Comparison of ENCODE assay signal across 13 cellular contexts in the genomic region with DNA sequence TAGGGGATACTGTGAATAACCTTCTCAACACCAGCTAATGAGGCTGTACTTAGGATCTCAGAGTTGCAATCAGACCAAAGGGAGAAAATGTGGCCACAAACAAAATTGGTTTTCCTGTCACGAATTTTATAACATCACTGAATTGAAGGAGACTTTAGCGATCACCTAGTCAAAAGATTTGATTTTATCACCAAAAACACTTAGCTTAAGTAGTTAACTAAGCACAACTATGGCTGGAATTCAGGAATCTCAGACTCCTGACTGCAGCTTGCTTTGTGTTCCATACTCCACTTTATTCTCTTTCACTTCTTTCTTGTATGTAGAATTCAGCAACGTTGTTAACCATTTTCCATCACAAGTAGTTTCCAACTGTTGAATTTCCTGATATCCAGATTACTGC.
"Had no signal": no experiment of that assay in that cellular context is flagged by ENCODE, and none has a peak within 500 bp of the region (broad histone marks: within the 10 kb centered on the region; RNA-seq: fewer than 3 reads in every experiment).

No MANE protein-coding gene starts in this region.

- H3K27me3 ChIP-seq: stomach had no signal

- H3K9me3 Mint-ChIP-seq: activated naive CD4-positive, alpha-beta T cell treated with anti-CD3 and anti-CD28 coated beads for 36 hours; activated T-helper 17 cell treated with anti-CD3 and anti-CD28 coated beads, Interleukin-2, amount 50 U/mL, for 72 hours had no signal

- ATAC-seq: activated T-helper 17 cell treated with anti-CD3 and anti-CD28 coated beads, Interleukin-2, amount 50 U/mL, for 72 hours; naive thymus-derived CD4-positive, alpha-beta T cell had no signal

- H3K4me1 ChIP-seq: stomach had no signal

- H3K36me3 ChIP-seq: stomach, thoracic aorta had no signal

- H3K9me3 ChIP-seq: stomach, thoracic aorta had no signal

- H3K4me3 Mint-ChIP-seq: activated naive CD4-positive, alpha-beta T cell treated with anti-CD3 and anti-CD28 coated beads for 36 hours; activated T-helper 17 cell treated with anti-CD3 and anti-CD28 coated beads, Interleukin-2, amount 50 U/mL, for 72 hours; naive thymus-derived CD4-positive, alpha-beta T cell had no signal

- H3K36me3 Mint-ChIP-seq: naive thymus-derived CD4-positive, alpha-beta T cell had no signal

- DNase-seq: activated CD4-positive, alpha-beta T cell treated with anti-CD3 and anti-CD28 coated beads for 4 hours; activated naive CD4-positive, alpha-beta T cell treated with anti-CD3 and anti-CD28 coated beads for 36 hours; central memory CD4-positive, alpha-beta T cell; cortex of kidney; effector CD8-positive, alpha-beta T cell; naive thymus-derived CD4-positive, alpha-beta T cell; stimulated activated CD4-positive, alpha-beta T cell treated with anti-CD3 and anti-CD28 coated beads, Interleukin-4, amount 100 ng/mL, for 4 hours; stomach; T1000 had no signal

- H3K27ac ChIP-seq: stomach, thoracic aorta, VCaP had no signal

- H3K4me1 Mint-ChIP-seq: activated T-helper 17 cell treated with anti-CD3 and anti-CD28 coated beads, Interleukin-2, amount 50 U/mL, for 72 hours; naive thymus-derived CD4-positive, alpha-beta T cell had no signal

- FAIRE-seq: frontal cortex had no signal

- H3K27ac Mint-ChIP-seq: activated naive CD4-positive, alpha-beta T cell treated with anti-CD3 and anti-CD28 coated beads for 36 hours; activated T-helper 17 cell treated with anti-CD3 and anti-CD28 coated beads, Interleukin-2, amount 50 U/mL, for 72 hours; naive thymus-derived CD4-positive, alpha-beta T cell had no signal

- H3K4me3 ChIP-seq: stomach, thoracic aorta had no signal
